22 cellular contexts compared by ENCODE assay signal in the genomic region with DNA sequence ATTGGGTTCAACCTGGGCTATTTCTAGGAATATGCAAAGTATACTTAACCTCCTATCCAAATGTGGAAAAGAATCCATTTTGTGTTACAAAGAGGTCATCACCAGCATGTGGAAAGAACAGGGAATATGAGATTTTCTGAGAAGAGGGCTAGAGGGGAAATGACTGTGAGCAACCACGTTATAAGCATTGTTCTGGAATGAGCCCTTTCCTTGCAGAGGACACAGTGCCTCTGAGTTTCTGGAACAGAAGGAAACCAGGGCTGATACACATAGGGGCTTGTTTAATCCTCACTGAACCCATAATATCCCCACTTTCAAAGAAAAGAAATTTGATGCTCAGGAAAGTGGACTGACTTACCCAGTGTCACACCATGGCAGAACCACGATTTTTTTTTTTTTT.
"Had no signal": no experiment of that assay in that cellular context is flagged by ENCODE, and none has a peak within 500 bp of the region (broad histone marks: within the 10 kb centered on the region; RNA-seq: fewer than 3 reads in every experiment).

No MANE protein-coding gene starts in this region.

- H3K27ac Mint-ChIP-seq: dendritic cell treated with granulocyte-macrophage colony-stimulating factor and Interleukin-4, amounts not matched to agents 40 ng/mL and 50 ng/mL, for 4 days; immature natural killer cell had no signal

- H3K4me3 Mint-ChIP-seq: activated T-helper 1 cell treated with anti-CD3 and anti-CD28 coated beads, Interleukin-12 subunit alpha, Interleukin-12 subunit beta, Interleukin-2, Interleukin-4 antibody, amounts not matched to agents 30 ng/mL and 10 ng/mL and 1 ng/mL, durations not matched to agents 14 hours and 24 hours and 36 hours; brain; dendritic cell treated with granulocyte-macrophage colony-stimulating factor and Interleukin-4, amounts not matched to agents 40 ng/mL and 50 ng/mL, for 4 days; immature natural killer cell had no signal

- ATAC-seq: foreskin keratinocyte, left lobe of liver, lower lobe of right lung, mucosa of descending colon, SK-N-SH treated with all-trans-retinoic acid at 6 μM for 48 hours had no signal

- DNase-seq: activated CD4-positive, CD25-positive, alpha-beta regulatory T cell treated with anti-CD3 and anti-CD28 coated beads, Interleukin-2, amount 50 U/mL, for 72 hours; activated gamma-delta T cell treated with Interleukin-2 at 50 U/mL for 16 hours; anterior cingulate cortex; caudate nucleus; effector CD8-positive, alpha-beta T cell; foreskin keratinocyte; immature natural killer cell; lower lobe of right lung; mesendoderm; mucosa of descending colon; occipital lobe; posterior cingulate gyrus; spleen; stimulated activated CD4-positive, alpha-beta T cell treated with anti-CD3 and anti-CD28 coated beads, Interleukin-4, amount 100 ng/mL, for 24 hours; stimulated activated naive CD4-positive, alpha-beta T cell treated with Interleukin-2 at 50 U/mL for 16 hours; substantia nigra; thyroid gland had no signal

- H3K9me3 Mint-ChIP-seq: activated T-helper 1 cell treated with anti-CD3 and anti-CD28 coated beads, Interleukin-12 subunit alpha, Interleukin-12 subunit beta, Interleukin-2, Interleukin-4 antibody, amounts not matched to agents 30 ng/mL and 10 ng/mL and 1 ng/mL, durations not matched to agents 14 hours and 24 hours and 36 hours; brain; dendritic cell treated with granulocyte-macrophage colony-stimulating factor and Interleukin-4, amounts not matched to agents 40 ng/mL and 50 ng/mL, for 4 days; immature natural killer cell had no signal
